21 cellular contexts compared by ENCODE assay signal in genomic region chr2:19632327-19633040, GRCh38.
DNase-seq lines count a peak whose midpoint lies in the region; ATAC-seq and TF ChIP-seq lines count a peak whose summit lies in the region.
"Had no signal": no experiment of that assay in that cellular context is flagged by ENCODE, and none has a peak within 500 bp of the region (broad histone marks: within the 10 kb centered on the region; RNA-seq: fewer than 3 reads in every experiment).

No MANE protein-coding gene starts in this region.

- no peak overlapping the region for H3K27ac ChIP-seq in coronary artery
- H3K27ac ChIP-seq: A549, left lung, pancreas had no signal

- no peaks in the 10 kb centered on the region for H3K36me3 ChIP-seq in adipocyte (ENCODE audit: control insufficient read depth, insufficient read depth, low read length, severe bottlenecking)
- H3K36me3 ChIP-seq: left lung, pancreas had no signal

- H3K4me3 ChIP-seq in adipocyte (ENCODE audit: low read length) (no peak overlapping the region), coronary artery (no peak overlapping the region)
- H3K4me3 ChIP-seq: A549, left lung, pancreas had no signal

- no peaks in the 10 kb centered on the region for H3K27me3 ChIP-seq in adipocyte (replicated peaks; ENCODE audit: control insufficient read depth, insufficient read depth, low read length)
- H3K27me3 ChIP-seq: left lung, pancreas had no signal

- ATAC-seq in GM18909 (IDR thresholded peaks at IDR 0.05; ENCODE audit: poor library complexity, unreplicated experiment) (no peak), GM21381 (IDR thresholded peaks at IDR 0.05; ENCODE audit: unreplicated experiment) (no peak)
- ATAC-seq: left lung, pancreas had no signal

- no peak overlapping the region for H3K9ac ChIP-seq in adipocyte (ENCODE audit: low read length)

- no peak for TF ChIP-seq CTCF in coronary artery (IDR thresholded peaks at IDR 0.05)

- peak; percentile 56 for DNase-seq in AG08395 (ENCODE audit: low spot score)
- peak; percentile 30 for DNase-seq in adipocyte (ENCODE audit: low read depth)
- peak; percentile 38 for DNase-seq in fibroblast of the conjunctiva (ENCODE audit: low read depth)
- DNase-seq in pons (ENCODE audit: low spot score) = peak; percentile 9
- DNase-seq in coronary artery (ENCODE audit: low spot score) = no peak
- DNase-seq in hippocampal formation (lab: John Stamatoyannopoulos, UW) = no peak
- DNase-seq: activated CD4-positive, alpha-beta T cell treated with anti-CD3 and anti-CD28 coated beads, Interleukin-2, amount 50 U/mL, for 1 hour; activated naive CD4-positive, alpha-beta T cell treated with anti-CD3 and anti-CD28 coated beads, Interleukin-2, amount 10 ng/mL, durations not matched to agents 7 days and 5 days; activated T-cell treated with anti-CD3 and anti-CD28 coated beads for 4 hours; DND-41; Karpas-422; left lung; NCI-H1417 treated with DMSO at 0.1 percent for 48 hours; NCI-H2171; NCI-H774; pancreas; stimulated activated CD4-positive, alpha-beta T cell treated with anti-CD3 and anti-CD28 coated beads, Interleukin-12 subunit alpha, Interleukin-12 subunit beta, amount 100 ng/mL, for 4 hours; stimulated activated naive CD4-positive, alpha-beta T cell had no signal

- H3K9me3 ChIP-seq in adipocyte (ENCODE audit: control insufficient read depth, low read length) = peaks cover 10% of the 10 kb centered on the region
- H3K9me3 ChIP-seq: A549, pancreas had no signal

- peaks cover 20% of the 10 kb centered on the region for H3K4me1 ChIP-seq in adipocyte (ENCODE audit: control insufficient read depth, insufficient read depth, low read length)
- H3K4me1 ChIP-seq: A549, left lung, pancreas had no signal

Comparison
In these comparisons a context has a peak if more than half of its experiments do, and no peak if none do; other contexts are left out.
1. DNase-seq: peak in AG08395 (single experiment), adipocyte (single experiment), fibroblast of the conjunctiva (single experiment) and pons (single experiment); none in coronary artery (single experiment) and hippocampal formation (0 of 2).